1 cellular context compared by ENCODE assay signal in the genomic region with DNA sequence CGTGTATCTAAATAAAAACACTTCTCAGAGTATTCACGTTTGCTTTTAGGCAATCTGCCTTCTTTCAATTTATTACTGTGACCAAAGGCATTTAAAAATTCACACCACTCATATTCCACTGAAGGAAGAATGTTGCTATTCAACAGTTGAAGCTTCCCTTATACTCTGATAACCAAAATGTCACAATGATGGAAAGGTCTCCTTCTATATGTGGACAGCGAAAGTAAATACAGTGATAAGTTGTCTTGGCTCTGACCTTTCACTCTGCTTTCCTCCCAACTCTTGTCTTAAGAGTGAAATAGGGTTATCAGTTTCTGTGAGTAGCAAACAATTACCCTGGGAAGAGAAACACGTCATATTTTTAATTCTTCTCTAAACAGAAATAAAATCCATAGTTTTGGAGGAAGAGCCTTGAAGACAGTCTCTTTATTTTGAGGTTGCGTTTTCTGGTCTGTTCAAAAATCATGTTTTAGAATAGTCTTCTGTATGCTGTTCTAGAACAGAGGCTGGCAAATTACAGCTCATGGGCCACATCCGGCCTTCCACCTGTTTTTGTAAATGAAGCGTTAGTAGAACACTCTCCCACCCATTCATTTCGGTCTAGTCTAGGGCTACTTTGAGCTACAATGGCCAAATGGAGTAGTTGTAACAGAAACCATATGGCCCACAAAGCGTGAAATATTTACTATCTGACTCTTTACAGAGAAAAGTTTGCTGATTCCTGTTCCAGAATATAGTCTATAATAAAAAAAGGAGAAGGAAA.
TF ChIP-seq lines count a peak whose summit lies in the region.

No MANE protein-coding gene starts in this region.

TF ChIP-seq in WTC11, 78 proteins besides CTCF, POLR2A, EP300 and RAD21 (continued from another document):
- TF ChIP-seq ZNF317 (CRISPR knock-in tag; IDR thresholded peaks at IDR 0.05; ENCODE audit: borderline replicate concordance, low read depth) = no peak
- no peak for TF ChIP-seq KAT7 (CRISPR knock-in tag; IDR thresholded peaks at IDR 0.05; ENCODE audit: borderline replicate concordance)
- no peak for TF ChIP-seq NR3C1 (CRISPR knock-in tag; conservative IDR thresholded peaks at IDR 0.05; ENCODE audit: low read depth)
- TF ChIP-seq ZNF263 (CRISPR knock-in tag; IDR thresholded peaks at IDR 0.05; ENCODE audit: low read depth) = no peak
- no peak for TF ChIP-seq EMX1 (CRISPR knock-in tag; IDR thresholded peaks at IDR 0.05)
- no peak for TF ChIP-seq CBFB (CRISPR knock-in tag; IDR thresholded peaks at IDR 0.05; ENCODE audit: low read depth)
